Comparison of ENCODE assay signal across 1 cellular context in the genomic region with DNA sequence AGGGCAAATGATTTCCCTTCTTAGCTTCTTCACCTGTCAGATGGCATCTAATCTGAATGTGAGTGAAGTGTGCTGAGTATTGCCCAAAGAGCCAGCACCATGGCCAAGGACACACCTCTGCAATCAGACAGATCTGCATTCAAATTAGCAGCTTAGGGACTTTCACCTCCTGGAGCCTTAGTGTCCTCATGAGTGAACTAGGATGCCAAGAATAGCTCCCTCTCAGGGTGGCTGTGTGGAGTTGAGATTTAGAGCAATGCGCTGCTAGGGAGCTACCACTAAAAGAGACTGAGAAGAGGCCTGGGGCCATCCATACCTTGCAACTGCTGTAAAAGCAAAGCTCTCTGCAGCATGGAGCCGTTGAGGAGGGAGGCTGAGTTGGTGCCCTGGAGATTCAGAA.
TF ChIP-seq lines count a peak whose summit lies in the region.

No MANE protein-coding gene starts in this region.

TF ChIP-seq in HEK293, 187 proteins besides CTCF, POLR2A, EP300 and RAD21 (continued from another document):
- TF ChIP-seq, protein P1, sequence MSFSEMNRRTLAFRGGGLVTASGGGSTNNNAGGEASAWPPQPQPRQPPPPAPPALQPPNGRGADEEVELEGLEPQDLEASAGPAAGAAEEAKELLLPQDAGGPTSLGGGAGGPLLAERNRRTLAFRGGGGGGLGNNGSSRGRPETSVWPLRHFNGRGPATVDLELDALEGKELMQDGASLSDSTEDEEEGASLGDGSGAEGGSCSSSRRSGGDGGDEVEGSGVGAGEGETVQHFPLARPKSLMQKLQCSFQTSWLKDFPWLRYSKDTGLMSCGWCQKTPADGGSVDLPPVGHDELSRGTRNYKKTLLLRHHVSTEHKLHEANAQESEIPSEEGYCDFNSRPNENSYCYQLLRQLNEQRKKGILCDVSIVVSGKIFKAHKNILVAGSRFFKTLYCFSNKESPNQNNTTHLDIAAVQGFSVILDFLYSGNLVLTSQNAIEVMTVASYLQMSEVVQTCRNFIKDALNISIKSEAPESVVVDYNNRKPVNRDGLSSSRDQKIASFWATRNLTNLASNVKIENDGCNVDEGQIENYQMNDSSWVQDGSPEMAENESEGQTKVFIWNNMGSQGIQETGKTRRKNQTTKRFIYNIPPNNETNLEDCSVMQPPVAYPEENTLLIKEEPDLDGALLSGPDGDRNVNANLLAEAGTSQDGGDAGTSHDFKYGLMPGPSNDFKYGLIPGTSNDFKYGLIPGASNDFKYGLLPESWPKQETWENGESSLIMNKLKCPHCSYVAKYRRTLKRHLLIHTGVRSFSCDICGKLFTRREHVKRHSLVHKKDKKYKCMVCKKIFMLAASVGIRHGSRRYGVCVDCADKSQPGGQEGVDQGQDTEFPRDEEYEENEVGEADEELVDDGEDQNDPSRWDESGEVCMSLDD (tag by site-specific recombination; IDR thresholded peaks at IDR 0.05), result no peak
- TF ChIP-seq ZNF670 (tag by site-specific recombination; IDR thresholded peaks at IDR 0.05; ENCODE audit: low read depth), result no peak
TF ChIP-seq in HEK293: peak in this region for 1.
